Comparison of ENCODE assay signal across 21 cellular contexts in the genomic region with DNA sequence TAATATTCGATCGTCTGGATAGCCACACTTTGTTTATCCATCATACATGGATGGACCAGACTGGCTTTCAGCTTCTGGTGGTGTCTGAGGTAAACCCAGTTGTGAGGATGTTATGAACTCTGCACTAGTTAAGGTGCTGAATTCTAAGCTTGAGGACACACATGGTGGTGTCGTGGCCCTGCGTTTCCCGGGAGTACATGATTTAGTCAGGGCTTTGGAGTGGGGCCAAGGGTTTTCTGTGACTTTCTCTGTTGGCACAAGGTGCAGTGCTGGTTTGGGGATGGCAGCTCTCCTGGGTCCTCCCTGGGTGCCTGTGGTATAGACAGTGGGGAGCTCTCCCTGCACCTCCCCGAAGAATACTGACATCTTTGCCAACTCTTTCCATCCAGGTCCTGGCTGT.
DNase-seq lines count a peak whose midpoint lies in the region; ATAC-seq and TF ChIP-seq lines count a peak whose summit lies in the region.
"Had no signal": no experiment of that assay in that cellular context is flagged by ENCODE, and none has a peak within 500 bp of the region (broad histone marks: within the 10 kb centered on the region; RNA-seq: fewer than 3 reads in every experiment).

No MANE protein-coding gene starts in this region.

- TF ChIP-seq CTCF in MCF 10A (IDR thresholded peaks at IDR 0.05; ENCODE audit: unreplicated experiment) (no peak), breast epithelium (IDR thresholded peaks at IDR 0.05) (no peak), endothelial cell (IDR thresholded peaks at IDR 0.05; ENCODE audit: unreplicated experiment) (no peak), spleen (IDR thresholded peaks at IDR 0.05 in 8 of 11, conservative IDR thresholded peaks at IDR 0.05 in 3 of 11) (no peak), GM13976 (IDR thresholded peaks at IDR 0.05; ENCODE audit: borderline replicate concordance, control extremely low read depth, extremely low read depth, insufficient read depth, missing control alignments) (no peak)

- H3K4me3 ChIP-seq in breast epithelium (no peak overlapping the region), spleen (no peak overlapping the region)
- H3K4me3 ChIP-seq: A549, GM23248, K562 had no signal

- no peaks in the 10 kb centered on the region for H3K36me3 Mint-ChIP-seq in MCF 10A (ENCODE audit: insufficient read depth, unreplicated experiment)
- H3K36me3 Mint-ChIP-seq in endothelial cell (ENCODE audit: low read depth, unreplicated experiment): no peaks in the 10 kb centered on the region

- H3K36me3 ChIP-seq in breast epithelium (no peaks in the 10 kb centered on the region), spleen (no peaks in the 10 kb centered on the region)

- CTCF ChIA-PET in MCF 10A (lab: Yijun Ruan, JAX): interaction anchor here (0.6 to 1.0 kb wide), 4 partner anchors 9 to 164 kb away, joined by 3 to 6 read pairs (median 3); no protein-coding TSS in a partner anchor

- in situ Hi-C loops in GM13976 (cut with MboI; ENCODE audit: low sequenced_read_pairs, unreplicated experiment): no loop called here

- H3K9me3 Mint-ChIP-seq in MCF 10A (ENCODE audit: unreplicated experiment): no peaks in the 10 kb centered on the region
- H3K9me3 Mint-ChIP-seq in endothelial cell (ENCODE audit: unreplicated experiment): no peaks in the 10 kb centered on the region
- H3K9me3 Mint-ChIP-seq: CD4-positive, alpha-beta T cell; HFFc6 had no signal

- WGBS in spleen, 5 donors: 55 to 89% (median 81%) methylated on average over 6 of the region's 6 CpGs

- no peaks in the 10 kb centered on the region for H3K27me3 Mint-ChIP-seq in MCF 10A (ENCODE audit: insufficient read depth, unreplicated experiment)
- no peaks in the 10 kb centered on the region for H3K27me3 Mint-ChIP-seq in endothelial cell (ENCODE audit: unreplicated experiment)

- no TSS peak for BruUV-seq in MCF 10A (replicated peaks; lab: Mats Ljungman, UMichigan)

- POLR2A ChIA-PET in MCF 10A (lab: Yijun Ruan, JAX): interaction anchor here (0.6 kb wide), 1 partner anchor 163 kb away, joined by 3 read pairs; no protein-coding TSS in a partner anchor

- H3K27ac ChIP-seq in breast epithelium (no peak overlapping the region), spleen (peak overlapping the region in 7 of 8 donors; percentile 26 to 82 (median 69))
- H3K27ac ChIP-seq: 22Rv1, A549, C4-2B, GM23248, HL-60 had no signal

- H3K4me1 ChIP-seq in breast epithelium (no peaks in the 10 kb centered on the region), spleen (peaks cover 0 to 24% (median 9%) of the 10 kb centered on the region in 6 donors)
- H3K4me1 ChIP-seq: Caco-2 had no signal

- TF ChIP-seq POLR2A in breast epithelium (IDR thresholded peaks at IDR 0.05) (no peak), spleen (IDR thresholded peaks at IDR 0.05) (no peak)

- ATAC-seq in GM21576 (IDR thresholded peaks at IDR 0.05; ENCODE audit: unreplicated experiment) (no peak), GM18909 (IDR thresholded peaks at IDR 0.05; ENCODE audit: poor library complexity, unreplicated experiment) (no peak)
- ATAC-seq: A549, HCT116, K562 had no signal

- H3K27ac Mint-ChIP-seq in MCF 10A (ENCODE audit: low read depth, unreplicated experiment) (no peak overlapping the region), endothelial cell (ENCODE audit: unreplicated experiment) (peak overlapping the region; percentile 27)
- H3K27ac Mint-ChIP-seq: CD4-positive, alpha-beta T cell; HFFc6 had no signal

- intact Hi-C loops in MCF 10A (cut with micrococcal nuclease): no loop called here
- intact Hi-C loops in breast epithelium (cut with DNase I; ENCODE audit: low total_unique reads): no loop called here
- intact Hi-C loops in spleen (cut with DNase I; ENCODE audit: low total_unique reads): no loop called here

- H3K9me3 ChIP-seq in breast epithelium: no peaks in the 10 kb centered on the region
- H3K9me3 ChIP-seq in spleen: no peaks in the 10 kb centered on the region

- H3K4me3 Mint-ChIP-seq in MCF 10A (ENCODE audit: unreplicated experiment): no peak overlapping the region
- H3K4me3 Mint-ChIP-seq in endothelial cell (ENCODE audit: unreplicated experiment): no peak overlapping the region
- H3K4me3 Mint-ChIP-seq: CD4-positive, alpha-beta T cell; HFFc6 had no signal

- H3K27me3 ChIP-seq in breast epithelium (no peaks in the 10 kb centered on the region), spleen (replicated peaks in 1 of 7) (no peaks in the 10 kb centered on the region)

- H3K4me1 Mint-ChIP-seq in MCF 10A (ENCODE audit: insufficient read depth, unreplicated experiment) (peaks cover 10% of the 10 kb centered on the region), endothelial cell (ENCODE audit: unreplicated experiment) (peaks cover 15% of the 10 kb centered on the region)

- DNase-seq in MCF 10A (ENCODE audit: unreplicated experiment) (peak; percentile 7), breast epithelium (ENCODE audit: low spot score in 2 of 2) (no peak), endothelial cell (ENCODE audit: low spot score) (no peak), spleen (no peak), GM13976 (ENCODE audit: low spot score) (no peak)
- DNase-seq: AML-193; Caco-2; CD4-positive, alpha-beta T cell; DMS153; DMS79; GDM1; GM23248; HFFc6 had no signal

Comparison
In these comparisons a context has a peak if more than half of its experiments do, and no peak if none do; other contexts are left out.
1. H3K27ac ChIP-seq: peak in spleen (7 of 8); none in breast epithelium (0 of 2).